7 cellular contexts compared by ENCODE assay signal in the genomic region with DNA sequence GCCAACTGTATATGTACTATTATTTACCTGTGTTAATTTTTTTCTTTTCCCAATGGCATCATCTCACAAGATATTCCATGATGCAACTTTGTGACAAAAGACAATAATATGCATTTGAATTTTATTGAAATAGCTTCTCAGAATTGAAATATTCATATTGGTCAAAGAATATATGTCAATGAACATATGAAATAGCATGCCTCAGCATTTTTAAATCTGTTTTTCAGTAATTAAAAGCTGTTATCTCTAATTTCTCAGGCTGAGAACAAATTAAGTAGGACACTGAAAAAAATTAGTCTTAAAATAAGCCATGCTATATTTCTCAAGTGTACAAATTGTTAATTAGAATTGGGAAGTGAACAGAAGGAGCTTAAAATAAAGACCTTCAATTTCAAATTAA.
"Had no signal": no experiment of that assay in that cellular context is flagged by ENCODE, and none has a peak within 500 bp of the region (broad histone marks: within the 10 kb centered on the region; RNA-seq: fewer than 3 reads in every experiment).

No MANE protein-coding gene starts in this region.

- H3K4me3 ChIP-seq: GM12878 had no signal

- FAIRE-seq: GM12878, GM12891, GM12892, GM18507, GM19239 had no signal

- DNase-seq: GDM1, GF-D8 had no signal

- ATAC-seq: GM12878 had no signal
